In genomic region chr19:14337510-14337909, GRCh38 we compare ENCODE assay signal across 1 cellular context.
TF ChIP-seq lines count a peak whose summit lies in the region.

No MANE protein-coding gene starts in this region.

TF ChIP-seq in A549, 52 proteins besides CTCF, POLR2A, EP300 and RAD21 (continued from another document):
- TF ChIP-seq REST (IDR thresholded peaks at IDR 0.05): no peak
TF ChIP-seq in A549: peak in this region for 0.
